In the genomic region with DNA sequence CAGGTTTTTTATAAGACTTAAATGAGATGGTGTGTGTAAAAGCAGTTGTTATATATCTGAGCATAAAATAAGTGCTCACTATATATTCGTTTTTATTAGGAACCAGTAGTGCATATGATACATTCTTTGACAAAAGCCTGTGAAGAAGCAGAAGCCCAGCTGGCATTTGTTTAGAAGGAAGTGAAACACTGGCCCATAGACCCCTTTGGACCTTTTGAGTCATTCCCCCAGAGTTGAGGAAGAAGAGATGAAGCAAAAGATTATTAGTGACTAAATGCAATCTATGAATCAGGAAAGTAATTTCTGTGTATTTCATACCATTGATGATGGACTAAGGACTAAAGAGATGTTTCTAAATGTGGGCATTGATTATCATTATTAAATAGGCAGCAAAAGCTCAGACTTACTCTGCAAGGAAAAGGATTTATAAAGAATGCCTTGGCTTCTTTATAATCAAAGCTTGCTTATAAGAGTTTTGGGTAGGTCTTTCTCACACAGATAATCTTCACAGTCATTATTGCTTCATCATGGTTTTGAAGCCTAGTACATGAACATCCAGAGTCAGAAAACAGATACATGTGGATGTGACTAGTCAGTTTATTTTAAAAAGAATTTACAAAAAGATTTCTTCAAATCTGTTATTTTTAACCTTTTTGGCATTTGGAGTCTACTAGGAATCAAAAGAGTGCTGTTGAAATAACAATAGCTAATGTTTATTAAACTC, we compare ENCODE assay signal across 11 cellular contexts. TPM values are rescaled to one million over a fixed set of nuclear protein-coding genes. Genes with fewer than 3 reads are reported as not detected.
DNase-seq lines count a peak whose midpoint lies in the region; ATAC-seq lines count a peak whose summit lies in the region.
"Had no signal": no experiment of that assay in that cellular context is flagged by ENCODE, and none has a peak within 500 bp of the region (broad histone marks: within the 10 kb centered on the region; RNA-seq: fewer than 3 reads in every experiment).

No MANE protein-coding gene starts in this region.

- H3K36me3 ChIP-seq in Karpas-422 (ENCODE audit: insufficient read depth, low read length): no peaks in the 10 kb centered on the region
- H3K36me3 ChIP-seq: thoracic aorta had no signal

- H3K36me3 Mint-ChIP-seq in stimulated activated naive B cell treated with anti-CD40 and anti-IgM and Interleukin-4, amounts not matched to agents 10 μg/mL and 1 μg/mL and 100 μg/mL, for 72 hours: no peaks in the 10 kb centered on the region
- peaks cover 5% of the 10 kb centered on the region for H3K36me3 Mint-ChIP-seq in T-helper 17 cell (ENCODE audit: low read depth)

- H3K9ac ChIP-seq in Karpas-422 (ENCODE audit: low read length): no peak overlapping the region

- H3K9me3 ChIP-seq in Karpas-422 (ENCODE audit: low read length) (no peaks in the 10 kb centered on the region), T-helper 17 cell (ENCODE audit: control insufficient read depth, low read length, poor library complexity, severe bottlenecking) (no peaks in the 10 kb centered on the region)
- H3K9me3 ChIP-seq: thoracic aorta had no signal

- H3K4me1 Mint-ChIP-seq in stimulated activated naive B cell treated with anti-CD40 and anti-IgM and Interleukin-4, amounts not matched to agents 10 μg/mL and 1 μg/mL and 100 μg/mL, for 72 hours: peaks cover 26 to 47% of the 10 kb centered on the region in 2 donors
- H3K4me1 Mint-ChIP-seq in T-helper 17 cell: peaks cover 19% of the 10 kb centered on the region

- no peak overlapping the region for H3K27ac ChIP-seq in Karpas-422 (ENCODE audit: low read length)
- H3K27ac ChIP-seq: hepatocyte, thoracic aorta had no signal

- H3K4me2 ChIP-seq in Karpas-422 (ENCODE audit: low read depth, low read length, poor library complexity, severe bottlenecking): no peak overlapping the region
- H3K4me2 ChIP-seq: hepatocyte had no signal

- H2AFZ ChIP-seq in Karpas-422 (ENCODE audit: low read length): no peak overlapping the region
- H2AFZ ChIP-seq: hepatocyte had no signal

- H3K27ac Mint-ChIP-seq in stimulated activated naive B cell treated with anti-CD40 and anti-IgM and Interleukin-4, amounts not matched to agents 10 μg/mL and 1 μg/mL and 100 μg/mL, for 72 hours: peak overlapping the region; percentile 43
- H3K27ac Mint-ChIP-seq in T-helper 17 cell: no peak overlapping the region

- DNase-seq in Karpas-422 (peak; percentile 46), DMS79 (lab: John Stamatoyannopoulos, UW) (no peak), T-helper 17 cell (no peak), DMS79 treated with DMSO at 0.1 percent for 48 hours (lab: John Stamatoyannopoulos, UW) (no peak)
- DNase-seq in stimulated activated naive B cell treated with anti-CD40 and anti-IgM and Interleukin-4, amounts not matched to agents 10 μg/mL and 1 μg/mL and 100 μg/mL, for 72 hours: no peak
- DNase-seq: NCI-H2171 treated with DMSO at 0.1 percent for 48 hours; stimulated activated CD4-positive, alpha-beta T cell treated with anti-CD3 and anti-CD28 coated beads, Interleukin-1b, Interleukin-23, amount 100 ng/mL, for 48 hours had no signal

- ATAC-seq in GM19328 (IDR thresholded peaks at IDR 0.05; ENCODE audit: unreplicated experiment) (peak; percentile 33), HG02840 (IDR thresholded peaks at IDR 0.05; ENCODE audit: low FRiP score, unreplicated experiment) (peak; percentile 36), T-helper 17 cell (no peak)
- peak; percentile 64 to 65 for ATAC-seq in stimulated activated naive B cell treated with anti-CD40 and anti-IgM and Interleukin-4, amounts not matched to agents 10 μg/mL and 1 μg/mL and 100 μg/mL, for 72 hours (replicated peaks)

- 0 out of 2 replicates have a peak, but pooled peaks cover 3% of the 10 kb centered on the region for H3K9me2 ChIP-seq in Karpas-422 (replicated peaks; ENCODE audit: insufficient read depth, low read length)

- peak overlapping the region; percentile 33 to 36 for H3K4me3 Mint-ChIP-seq in stimulated activated naive B cell treated with anti-CD40 and anti-IgM and Interleukin-4, amounts not matched to agents 10 μg/mL and 1 μg/mL and 100 μg/mL, for 72 hours
- H3K4me3 Mint-ChIP-seq in T-helper 17 cell: no peak overlapping the region

- peaks cover 26% of the 10 kb centered on the region for H3K4me1 ChIP-seq in Karpas-422 (ENCODE audit: low read length)

- H3K9me3 Mint-ChIP-seq in stimulated activated naive B cell treated with anti-CD40 and anti-IgM and Interleukin-4, amounts not matched to agents 10 μg/mL and 1 μg/mL and 100 μg/mL, for 72 hours: no peaks in the 10 kb centered on the region

- no peaks in the 10 kb centered on the region for H4K20me1 ChIP-seq in Karpas-422 (ENCODE audit: insufficient read depth, low read depth, low read length)

- H3K4me3 ChIP-seq in Karpas-422 (ENCODE audit: low read length): no peak overlapping the region
- H3K4me3 ChIP-seq: hepatocyte, thoracic aorta had no signal

- H3K79me2 ChIP-seq in Karpas-422 (ENCODE audit: low read length): no peaks in the 10 kb centered on the region
- H3K79me2 ChIP-seq: hepatocyte had no signal

- H3K27me3 ChIP-seq in Karpas-422 (ENCODE audit: low read length): peaks cover under 1% of the 10 kb centered on the region; the same call in 1 of the 2 replicates
- H3K27me3 ChIP-seq: hepatocyte had no signal

- H3K27me3 Mint-ChIP-seq in stimulated activated naive B cell treated with anti-CD40 and anti-IgM and Interleukin-4, amounts not matched to agents 10 μg/mL and 1 μg/mL and 100 μg/mL, for 72 hours: no peaks in the 10 kb centered on the region
- H3K27me3 Mint-ChIP-seq in T-helper 17 cell: peaks cover 38% of the 10 kb centered on the region

RNA-seq across cellular contexts. Expression of a gene that starts 16.9 kb away (rescaled TPM):
- total RNA-seq in Karpas-422 (2014; rRNA removed; shearing (Covaris generic); ENCODE audit: low replicate concordance): 9.2 and 14.6 TPM in 2 replicates
- total RNA-seq in T-helper 17 cell: 10 to 100 TPM in 1 of 2 donors, 1 to 10 TPM in 1; 9.8 to 15.1 TPM
